In the genomic region with DNA sequence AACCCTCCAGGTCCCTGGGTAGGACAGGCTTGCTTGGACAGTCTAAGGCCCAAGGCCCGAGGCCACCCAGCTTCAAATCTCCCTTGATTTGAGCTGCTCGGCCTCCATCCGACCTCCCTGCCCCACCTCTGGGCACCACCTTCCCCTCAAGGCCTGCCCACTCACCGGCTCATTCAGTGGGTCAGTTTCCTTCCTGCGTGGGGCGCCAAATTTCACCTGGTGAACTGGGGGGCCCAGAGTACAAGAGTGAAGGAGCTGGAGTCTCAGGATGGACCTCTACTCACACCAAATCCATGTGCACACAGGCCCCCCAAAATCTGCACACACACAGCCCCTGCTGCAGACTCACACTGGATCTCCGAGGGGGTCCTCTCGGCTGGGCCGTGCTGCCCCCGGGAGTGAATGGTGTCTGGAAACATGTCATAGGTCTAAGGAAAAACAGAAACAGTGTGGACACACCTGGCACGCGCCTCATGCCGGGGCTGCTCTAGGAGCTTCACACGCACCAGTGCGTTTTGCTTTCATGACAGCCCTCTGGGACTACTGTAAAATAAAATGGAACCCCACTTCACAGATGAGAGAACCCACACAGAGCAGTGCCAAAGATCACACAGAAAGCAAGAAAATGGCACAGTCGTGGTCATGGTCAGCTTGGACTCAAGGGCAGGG, we compare ENCODE assay signal across 20 cellular contexts. TPM values are rescaled to one million over a fixed set of nuclear protein-coding genes. Genes with fewer than 3 reads are reported as not detected.
DNase-seq lines count a peak whose midpoint lies in the region; ATAC-seq, FAIRE-seq and TF ChIP-seq lines count a peak whose summit lies in the region.
"Had no signal": no experiment of that assay in that cellular context is flagged by ENCODE, and none has a peak within 500 bp of the region (broad histone marks: within the 10 kb centered on the region; RNA-seq: fewer than 3 reads in every experiment).

No MANE protein-coding gene starts in this region.

- no peaks in the 10 kb centered on the region for H3K27me3 Mint-ChIP-seq in stimulated activated memory B cell treated with anti-CD40 and anti-IgM and Interleukin-4, amounts not matched to agents 10 μg/mL and 1 μg/mL and 100 μg/mL, for 72 hours

- H3K14ac ChIP-seq in H1 (ENCODE audit: insufficient read length): no peak overlapping the region

- H2AK5ac ChIP-seq in H1 (ENCODE audit: low read depth, low read length): no peak overlapping the region

- H3K36me3 Mint-ChIP-seq in stimulated activated memory B cell treated with anti-CD40 and anti-IgM and Interleukin-4, amounts not matched to agents 10 μg/mL and 1 μg/mL and 100 μg/mL, for 72 hours: peaks cover 45% of the 10 kb centered on the region

- no peak overlapping the region for H4K91ac ChIP-seq in H1 (replicated peaks; ENCODE audit: insufficient read length, low read length)

- no peaks in the 10 kb centered on the region for H3K9me3 Mint-ChIP-seq in stimulated activated memory B cell treated with anti-CD40 and anti-IgM and Interleukin-4, amounts not matched to agents 10 μg/mL and 1 μg/mL and 100 μg/mL, for 72 hours
- H3K9me3 Mint-ChIP-seq: activated T-helper 1 cell treated with anti-CD3 and anti-CD28 coated beads, Interleukin-12 subunit alpha, Interleukin-12 subunit beta, Interleukin-2, Interleukin-4 antibody, amounts not matched to agents 30 ng/mL and 10 ng/mL and 1 ng/mL, durations not matched to agents 14 hours and 24 hours and 36 hours; T-helper 2 cell treated with Interferon-gamma antibody and Interleukin-4, amounts not matched to agents 5 μg/mL and 100 μg/mL, for 36 hours had no signal

- H3K36me3 ChIP-seq in H1 (ENCODE audit: control insufficient read depth in 2 of 4, insufficient read depth in 4 of 4, low read length in 3 of 4): peaks cover 1 to 2% (median 2%) of the 10 kb centered on the region in 4 experiments; a peak in 2 of 8 replicates

- H3K4me1 Mint-ChIP-seq in stimulated activated memory B cell treated with anti-CD40 and anti-IgM and Interleukin-4, amounts not matched to agents 10 μg/mL and 1 μg/mL and 100 μg/mL, for 72 hours: peaks cover 65% of the 10 kb centered on the region

- no peak overlapping the region for H3K18ac ChIP-seq in H1 (ENCODE audit: extremely low read depth, low read length)

- no peak for TF ChIP-seq POLR2A in H1 (IDR thresholded peaks at IDR 0.05; ENCODE audit: control extremely low read depth in 1 of 2, low read depth in 2 of 2, low read length in 2 of 2)
- no peak for TF ChIP-seq POLR2A in GM18505 (IDR thresholded peaks at IDR 0.05; ENCODE audit: borderline replicate concordance, extremely low read depth, insufficient read depth, insufficient read length)

- no peak overlapping the region for H2BK15ac ChIP-seq in H1 (ENCODE audit: low read length)

- H4K5ac ChIP-seq in H1 (ENCODE audit: insufficient read length, low read depth, low read length): no peak overlapping the region

- TF ChIP-seq CTCF in H1 (IDR thresholded peaks at IDR 0.05; ENCODE audit: control extremely low read depth in 1 of 3, insufficient read depth in 1 of 3, low read depth in 1 of 3, low read length in 3 of 3): no peak

- no peak for FAIRE-seq in H1 (lab: Jason Lieb, UNC)

- H2BK120ac ChIP-seq in H1 (replicated peaks; ENCODE audit: low read depth, low read length): no peak overlapping the region

- H3K9ac ChIP-seq in H1 (replicated peaks in 1 of 4; ENCODE audit: extremely low read depth in 1 of 4, low read depth in 3 of 4, low read length in 3 of 4): no peak overlapping the region

- H3K4ac ChIP-seq in H1 (replicated peaks; ENCODE audit: insufficient read length, low read depth, low read length): no peak overlapping the region

- CTCF ChIA-PET in H1 (lab: Charles Lee; ENCODE audit: partially characterized antibody): interaction anchor here (0.5 to 4.4 kb wide), 12 partner anchors 8 to 738 kb away, joined by 3 to 21 read pairs (median 4); no protein-coding TSS in a partner anchor

- no peaks in the 10 kb centered on the region for H3K79me2 ChIP-seq in H1 (ENCODE audit: control insufficient read depth in 1 of 2, insufficient read depth in 2 of 2, low read length in 2 of 2)

- no peak for ATAC-seq in Right ventricle myocardium inferior
- ATAC-seq in left cardiac atrium: no peak
- peak; percentile 71 for ATAC-seq in stimulated activated memory B cell treated with anti-CD40 and anti-IgM and Interleukin-4, amounts not matched to agents 10 μg/mL and 1 μg/mL and 100 μg/mL, for 72 hours
- no peak for ATAC-seq in GM21526 (IDR thresholded peaks at IDR 0.05; ENCODE audit: low FRiP score, unreplicated experiment)
- ATAC-seq in GM18505 (IDR thresholded peaks at IDR 0.05; ENCODE audit: unreplicated experiment): no peak
- ATAC-seq: left lung had no signal

- no peak overlapping the region for H3K4me3 ChIP-seq in H1 (ENCODE audit: extremely low read depth in 1 of 4, insufficient read depth in 2 of 4, low read depth in 3 of 4, low read length in 4 of 4)
- H3K4me3 ChIP-seq: ascending aorta, esophagus muscularis mucosa, left lung had no signal

- POLR2A ChIA-PET in H1 (lab: Charles Lee; ENCODE audit: partially characterized antibody): interaction anchor here (0.5 to 2.7 kb wide), 7 partner anchors 11 to 63 kb away, joined by 3 to 7 read pairs (median 3); no protein-coding TSS in a partner anchor

- H2BK5ac ChIP-seq in H1 (ENCODE audit: low read depth, low read length): peak overlapping the region; percentile 35; the same call in 1 of the 2 replicates

- no peaks in the 10 kb centered on the region for H3K27me3 ChIP-seq in H1 (replicated peaks in 1 of 4; ENCODE audit: control insufficient read depth in 3 of 4, extremely low read depth in 1 of 4, insufficient read depth in 3 of 4, low read length in 3 of 4)
- H3K27me3 ChIP-seq: ascending aorta, esophagus muscularis mucosa, left lung had no signal

- no peak for TF ChIP-seq RAD21 in H1 (IDR thresholded peaks at IDR 0.05 in 1 of 2, conservative IDR thresholded peaks at IDR 0.05 in 1 of 2; ENCODE audit: low read depth in 2 of 2, low read length in 2 of 2)

- H2BK20ac ChIP-seq in H1 (ENCODE audit: low read length): no peak overlapping the region

- DNase-seq in Right ventricle myocardium inferior (ENCODE audit: missing footprints) (peak; percentile 65), left cardiac atrium (no peak), NCI-H1092 treated with DMSO at 0.1 percent for 48 hours (lab: John Stamatoyannopoulos, UW) (peak; percentile 65), H1 (ENCODE audit: low read depth in 1 of 2, low spot score in 2 of 2) (no peak), globus pallidus (ENCODE audit: low spot score) (no peak)
- DNase-seq: activated CD4-positive, alpha-beta T cell treated with anti-CD3 and anti-CD28 coated beads, Interleukin-2, amount 50 U/mL, for 1 hour; DMS153; HCEC 1CT; Kasumi-1; NCI-H1694; NCI-H748 treated with DMSO at 0.1 percent for 48 hours; RPMI8226 had no signal

- H4K8ac ChIP-seq in H1 (ENCODE audit: extremely low read depth, insufficient read depth, low read length): no peak overlapping the region

- no peak overlapping the region for H3K4me2 ChIP-seq in H1 (ENCODE audit: insufficient read depth in 1 of 2, low read depth in 2 of 2, low read length in 2 of 2)

- H3K4me3 Mint-ChIP-seq in stimulated activated memory B cell treated with anti-CD40 and anti-IgM and Interleukin-4, amounts not matched to agents 10 μg/mL and 1 μg/mL and 100 μg/mL, for 72 hours: peak overlapping the region; percentile 62
- H3K4me3 Mint-ChIP-seq: activated T-helper 1 cell treated with anti-CD3 and anti-CD28 coated beads, Interleukin-12 subunit alpha, Interleukin-12 subunit beta, Interleukin-2, Interleukin-4 antibody, amounts not matched to agents 30 ng/mL and 10 ng/mL and 1 ng/mL, durations not matched to agents 14 hours and 24 hours and 36 hours; T-helper 2 cell treated with Interferon-gamma antibody and Interleukin-4, amounts not matched to agents 5 μg/mL and 100 μg/mL, for 36 hours had no signal

- peak overlapping the region; percentile 74 for H3K27ac Mint-ChIP-seq in stimulated activated memory B cell treated with anti-CD40 and anti-IgM and Interleukin-4, amounts not matched to agents 10 μg/mL and 1 μg/mL and 100 μg/mL, for 72 hours

- H3K9me3 ChIP-seq in H1 (ENCODE audit: insufficient read depth in 2 of 2, low read depth in 1 of 2, low read length in 1 of 2): no peaks in the 10 kb centered on the region
- H3K9me3 ChIP-seq: ascending aorta, esophagus muscularis mucosa, left lung had no signal

- no peaks in the 10 kb centered on the region; the same call in 1 of the 2 replicates for H3K79me1 ChIP-seq in H1 (ENCODE audit: low read depth, low read length)

- H3K27ac ChIP-seq in H1 (ENCODE audit: low read depth, low read length): no peak overlapping the region
- H3K27ac ChIP-seq: ascending aorta had no signal

- H4K20me1 ChIP-seq in H1 (replicated peaks in 1 of 2; ENCODE audit: control insufficient read depth in 1 of 2, insufficient read depth in 2 of 2, low read length in 2 of 2): peaks cover 1 to 2% of the 10 kb centered on the region in 2 experiments

- intact Hi-C loops in Right ventricle myocardium inferior (cut with DNase I) (no loop called here), left cardiac atrium (cut with DNase I) (no loop called here)

- no peak for TF ChIP-seq EP300 in H1 (IDR thresholded peaks at IDR 0.05; ENCODE audit: borderline replicate concordance in 1 of 2, low read depth in 2 of 2, low read length in 2 of 2)

- H2AFZ ChIP-seq in H1 (ENCODE audit: low read length): no peak overlapping the region

- H2BK12ac ChIP-seq in H1 (ENCODE audit: low read depth, low read length): no peak overlapping the region

- H3K23ac ChIP-seq in H1 (ENCODE audit: insufficient read length): no peak overlapping the region

- H3K4me1 ChIP-seq in H1 (replicated peaks in 1 of 4; ENCODE audit: control insufficient read depth in 3 of 4, insufficient read depth in 4 of 4, low read length in 3 of 4): peaks cover 0 to 10% (median 5%) of the 10 kb centered on the region in 4 experiments; a peak in 5 of 7 replicates

- no peak overlapping the region for H3K56ac ChIP-seq in H1 (replicated peaks; ENCODE audit: insufficient read length, low read depth, low read length)

- peaks cover 8% of the 10 kb centered on the region; the same call in 1 of the 2 replicates for H3K23me2 ChIP-seq in H1 (ENCODE audit: low read depth, low read length)

- WGBS in H1 (ENCODE audit: extremely low coverage in 1 of 2, insufficient coverage in 1 of 2, insufficient read length in 1 of 2, insufficient replicate concordance in 2 of 2, low coverage in 1 of 2, low lambda C conversion rate in 2 of 2, missing lambda C conversion rate in 1 of 2), 2 experiments: 88% methylated on average over 15 of the region's 16 CpGs; no CpG with 5 or more reads in 1 of the 2 experiments

RNA-seq across cellular contexts. Expression of a gene that starts 3.6 kb away (rescaled TPM):
- total RNA-seq in Right ventricle myocardium inferior (11.3 TPM), left cardiac atrium (10 to 100 TPM in 1 of 2 donors, 1 to 10 TPM in 1; 10.0 to 10.4 TPM)
- total RNA-seq in H1 (2021; fragmentation: NEBNext Ultra II Directional; extraction: Animal tissue kit (Norgen Biotek cat#: 25700)): 20.7 and 24.0 TPM in 2 replicates
- polyA plus RNA-seq in H1 (2011; rRNA removed): 20.1 and 25.3 TPM in 2 replicates
- polyA plus RNA-seq in H1 (2011; cell fraction: cytosol; rRNA removed): 22.2 TPM
- 54.2 TPM for polyA plus RNA-seq in H1 (2011; cell fraction: nucleus; rRNA removed)
- 14.0 to 19.1 TPM (median 15.9 TPM) in 4 replicates for polyA plus RNA-seq in H1 (2012, experiment 1 of 2)
- polyA plus RNA-seq in H1 (2012, experiment 2 of 2): 12.9 TPM
- polyA plus RNA-seq in H1 (2013, experiment 1 of 2): 11.2 TPM
- 12.0 TPM for polyA plus RNA-seq in H1 (2013, experiment 2 of 2)
- 18.5 and 20.3 TPM in 2 replicates for polyA minus RNA-seq in H1 (2011; rRNA and poly(A)+ RNA removed)
- polyA minus RNA-seq in H1 (2011; cell fraction: cytosol; rRNA and poly(A)+ RNA removed): 11.0 TPM
- 11.6 TPM for polyA minus RNA-seq in H1 (2011; cell fraction: nucleus; rRNA and poly(A)+ RNA removed)

RNA-seq across cellular contexts. Expression of a gene that starts 11.0 kb away (rescaled TPM):
- total RNA-seq in Right ventricle myocardium inferior (8.4 TPM), left cardiac atrium (10 to 100 TPM in 1 of 2 donors, 1 to 10 TPM in 1; 9.0 to 12.3 TPM)
- total RNA-seq in H1 (2021; fragmentation: NEBNext Ultra II Directional; extraction: Animal tissue kit (Norgen Biotek cat#: 25700)): 56.3 and 56.9 TPM in 2 replicates
- polyA plus RNA-seq in H1 (2011; rRNA removed): 47.2 and 78.5 TPM in 2 replicates
- polyA plus RNA-seq in H1 (2011; cell fraction: cytosol; rRNA removed): 43.0 TPM
- 97.2 TPM for polyA plus RNA-seq in H1 (2011; cell fraction: nucleus; rRNA removed)
- polyA plus RNA-seq in H1 (2012, experiment 1 of 2): 37.5 to 59.8 TPM (median 54.2 TPM) in 4 replicates
- polyA plus RNA-seq in H1 (2012, experiment 2 of 2): 53.7 TPM
- polyA plus RNA-seq in H1 (2013, experiment 1 of 2): 63.6 TPM
- polyA plus RNA-seq in H1 (2013, experiment 2 of 2): 66.9 TPM
- polyA minus RNA-seq in H1 (2011; rRNA and poly(A)+ RNA removed): 22.9 and 27.9 TPM in 2 replicates
- 32.7 TPM for polyA minus RNA-seq in H1 (2011; cell fraction: cytosol; rRNA and poly(A)+ RNA removed)
- 27.2 TPM for polyA minus RNA-seq in H1 (2011; cell fraction: nucleus; rRNA and poly(A)+ RNA removed)

RNA-seq across cellular contexts. Expression of a gene that starts 21.0 kb away (rescaled TPM):
- total RNA-seq in Right ventricle myocardium inferior (172 TPM), left cardiac atrium (100 to 1,000 TPM; 154 to 208 TPM)
- total RNA-seq in H1 (2021; fragmentation: NEBNext Ultra II Directional; extraction: Animal tissue kit (Norgen Biotek cat#: 25700)): 353 and 365 TPM in 2 replicates
- polyA plus RNA-seq in H1 (2011; rRNA removed): 72.7 and 110 TPM in 2 replicates
- 70.0 TPM for polyA plus RNA-seq in H1 (2011; cell fraction: cytosol; rRNA removed)
- 197 TPM for polyA plus RNA-seq in H1 (2011; cell fraction: nucleus; rRNA removed)
- 259 to 328 TPM (median 273 TPM) in 4 replicates for polyA plus RNA-seq in H1 (2012, experiment 1 of 2)
- 150 TPM for polyA plus RNA-seq in H1 (2012, experiment 2 of 2)
- polyA plus RNA-seq in H1 (2013, experiment 1 of 2): 194 TPM
- 181 TPM for polyA plus RNA-seq in H1 (2013, experiment 2 of 2)
- 75.9 and 88.7 TPM in 2 replicates for polyA minus RNA-seq in H1 (2011; rRNA and poly(A)+ RNA removed)
- 107 TPM for polyA minus RNA-seq in H1 (2011; cell fraction: cytosol; rRNA and poly(A)+ RNA removed)
- polyA minus RNA-seq in H1 (2011; cell fraction: nucleus; rRNA and poly(A)+ RNA removed): 210 TPM

RNA-seq across cellular contexts. Expression of a gene that starts 39.6 kb away (rescaled TPM):
- total RNA-seq in Right ventricle myocardium inferior: 179 TPM
- 10 to 100 TPM; 31.3 to 48.6 TPM for total RNA-seq in left cardiac atrium
- 9.6 and 9.7 TPM in 2 replicates for total RNA-seq in H1 (2021; fragmentation: NEBNext Ultra II Directional; extraction: Animal tissue kit (Norgen Biotek cat#: 25700))
- 10.0 and 15.2 TPM in 2 replicates for polyA plus RNA-seq in H1 (2011; rRNA removed)
- 10.4 TPM for polyA plus RNA-seq in H1 (2011; cell fraction: cytosol; rRNA removed)
- 20.9 TPM for polyA plus RNA-seq in H1 (2011; cell fraction: nucleus; rRNA removed)
- polyA plus RNA-seq in H1 (2012, experiment 1 of 2): 9.2 to 15.4 TPM (median 13.0 TPM) in 4 replicates
- polyA plus RNA-seq in H1 (2012, experiment 2 of 2): 11.5 TPM
- 6.9 TPM for polyA plus RNA-seq in H1 (2013, experiment 1 of 2)
- 6.3 TPM for polyA plus RNA-seq in H1 (2013, experiment 2 of 2)
- 13.2 and 16.4 TPM in 2 replicates for polyA minus RNA-seq in H1 (2011; rRNA and poly(A)+ RNA removed)
- polyA minus RNA-seq in H1 (2011; cell fraction: cytosol; rRNA and poly(A)+ RNA removed): 12.3 TPM
- 5.4 TPM for polyA minus RNA-seq in H1 (2011; cell fraction: nucleus; rRNA and poly(A)+ RNA removed)

RNA-seq across cellular contexts. Expression of a gene that starts 45.1 kb away (rescaled TPM):
- total RNA-seq in Right ventricle myocardium inferior (0.16 TPM), left cardiac atrium (under 1 TPM; 0.55 to 0.65 TPM)
- 10.6 and 12.3 TPM in 2 replicates for total RNA-seq in H1 (2021; fragmentation: NEBNext Ultra II Directional; extraction: Animal tissue kit (Norgen Biotek cat#: 25700))
- polyA plus RNA-seq in H1 (2011; rRNA removed): 3.7 and 6.7 TPM in 2 replicates
- 5.9 TPM for polyA plus RNA-seq in H1 (2011; cell fraction: cytosol; rRNA removed)
- 27.1 TPM for polyA plus RNA-seq in H1 (2011; cell fraction: nucleus; rRNA removed)
- 6.2 to 12.1 TPM (median 10.3 TPM) in 4 replicates for polyA plus RNA-seq in H1 (2012, experiment 1 of 2)
- 4.7 TPM for polyA plus RNA-seq in H1 (2012, experiment 2 of 2)
- polyA plus RNA-seq in H1 (2013, experiment 1 of 2): 4.8 TPM
- 3.8 TPM for polyA plus RNA-seq in H1 (2013, experiment 2 of 2)
- 4.5 and 4.9 TPM in 2 replicates for polyA minus RNA-seq in H1 (2011; rRNA and poly(A)+ RNA removed)
- polyA minus RNA-seq in H1 (2011; cell fraction: cytosol; rRNA and poly(A)+ RNA removed): 7.4 TPM
- 20.2 TPM for polyA minus RNA-seq in H1 (2011; cell fraction: nucleus; rRNA and poly(A)+ RNA removed)
- total RNA-seq: ascending aorta had no signal

Comparison
In these comparisons a context has a peak if more than half of its experiments do, and no peak if none do; other contexts are left out.
1. DNase-seq: peak in Right ventricle myocardium inferior (single experiment) and NCI-H1092 treated with DMSO at 0.1 percent for 48 hours (single experiment); none in left cardiac atrium (single experiment), H1 (0 of 2) and globus pallidus (single experiment).